Comparison of ENCODE assay signal across 10 cellular contexts in the genomic region with DNA sequence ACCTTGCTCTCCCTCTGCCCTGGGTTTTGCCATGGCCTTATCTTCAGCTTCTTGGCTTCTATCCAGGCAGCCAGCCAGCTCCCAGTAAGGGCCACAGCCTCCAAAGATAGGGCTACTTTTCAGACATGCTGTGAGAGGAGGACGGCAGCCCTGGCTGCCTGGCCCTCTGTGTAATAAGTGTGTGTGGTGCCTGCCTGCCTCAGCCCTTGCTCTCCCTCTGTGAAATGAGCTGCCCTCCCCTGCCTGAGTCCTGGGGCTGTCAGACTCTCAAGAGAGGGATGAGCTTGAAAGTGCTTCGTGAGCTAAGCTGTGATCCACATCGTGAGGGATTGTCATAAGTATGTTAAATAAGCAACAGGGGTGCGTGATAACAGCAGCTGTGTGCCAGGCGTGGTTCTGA. TPM values are rescaled to one million over a fixed set of nuclear protein-coding genes. Genes with fewer than 3 reads are reported as not detected.
A peak's percentile ranks its signal among the peaks of the same experiment; 100 is the strongest.
DNase-seq lines count a peak whose midpoint lies in the region; FAIRE-seq and TF ChIP-seq lines count a peak whose summit lies in the region.
"Had no signal": no experiment of that assay in that cellular context is flagged by ENCODE, and none has a peak within 500 bp of the region (broad histone marks: within the 10 kb centered on the region; RNA-seq: fewer than 3 reads in every experiment).

No MANE protein-coding gene starts in this region.

- DNase-seq in astrocyte of the hippocampus (ENCODE audit: low read depth, low spot score), result peak; percentile 73
- peak; percentile 59 for DNase-seq in islet precursor cell
- DNase-seq in SIG-M5 (lab: John Stamatoyannopoulos, UW), result no peak
- no peak for DNase-seq in activated CD8-positive, alpha-beta memory T cell treated with anti-CD3 and anti-CD28 coated beads, Interleukin-2, amount 50 U/mL, for 48 hours
- DNase-seq in GM12891 (ENCODE audit: insufficient read length, low spot score), result no peak
- no peak for DNase-seq in LoVo (ENCODE audit: low spot score)
- DNase-seq: activated CD8-positive, alpha-beta memory T cell treated with anti-CD3 and anti-CD28 coated beads, Interleukin-2, amount 10 ng/mL, durations not matched to agents 7 days and 5 days had no signal

- H3K9me3 ChIP-seq in HEK293 (ENCODE audit: control insufficient read depth, insufficient read depth, low read depth, low read length), result no peaks in the 10 kb centered on the region
- H3K9me3 ChIP-seq in stomach smooth muscle (ENCODE audit: control insufficient read depth in 2 of 2, low read length in 2 of 2), result no peaks in the 10 kb centered on the region

- POLR2A ChIA-PET in HEK293 (lab: Yijun Ruan, JAX), result interaction anchor here (0.5 to 1.7 kb wide), 6 partner anchors 18 to 512 kb away, joined by 3 to 5 read pairs (median 4); no protein-coding TSS in a partner anchor

- TF ChIP-seq POLR2A in GM12891 (IDR thresholded peaks at IDR 0.05; ENCODE audit: low read depth, low read length), result no peak

- H3K27ac ChIP-seq in HEK293 (ENCODE audit: extremely low read depth, low read depth, low read length) (no peak overlapping the region), stomach smooth muscle (ENCODE audit: low read length) (peak overlapping the region; percentile 60)

- TF ChIP-seq CTCF in HEK293 (tag by site-specific recombination; IDR thresholded peaks at IDR 0.05), result no peak

- peak overlapping the region; percentile 14 to 47 for H3K9ac ChIP-seq in stomach smooth muscle (ENCODE audit: low read length in 2 of 2)

- FAIRE-seq in GM12891 (lab: Jason Lieb, UNC), result no peak
- FAIRE-seq: HTR-8/SVneo had no signal

- H3K4me1 ChIP-seq in HEK293 (ENCODE audit: control insufficient read depth, insufficient read depth, low read length) (peaks cover 32% of the 10 kb centered on the region), stomach smooth muscle (ENCODE audit: control insufficient read depth, insufficient read depth, low read length) (peaks cover 51% of the 10 kb centered on the region)

- no peaks in the 10 kb centered on the region for H3K27me3 ChIP-seq in stomach smooth muscle (ENCODE audit: control insufficient read depth in 1 of 2, insufficient read depth in 2 of 2, low read length in 2 of 2)

- H3K4me3 ChIP-seq in HEK293 (ENCODE audit: low read depth, low read length) (no peak overlapping the region), stomach smooth muscle (ENCODE audit: low read length in 2 of 2) (no peak overlapping the region)

- H3K36me3 ChIP-seq in HEK293 (ENCODE audit: control insufficient read depth in 2 of 2, insufficient read depth in 1 of 2, low read length in 2 of 2) (peaks cover 3 to 8% of the 10 kb centered on the region in 2 experiments; a peak in 2 of 3 replicates), stomach smooth muscle (ENCODE audit: control insufficient read depth in 2 of 2, insufficient read depth in 2 of 2, low read length in 2 of 2) (peaks cover 0 to 7% of the 10 kb centered on the region in 2 donors)

- CTCF ChIA-PET in HEK293 (lab: Yijun Ruan, JAX), result interaction anchor here (0.5 to 2.0 kb wide), 7 partner anchors 10 to 522 kb away, joined by 3 to 7 read pairs (median 4); no protein-coding TSS in a partner anchor

TF ChIP-seq in HEK293, 187 proteins besides CTCF, POLR2A, EP300 and RAD21 (continues in another document):
- TF ChIP-seq ZNF776 (tag by site-specific recombination; IDR thresholded peaks at IDR 0.05; ENCODE audit: borderline replicate concordance) (no peak), MYNN (tag by site-specific recombination; IDR thresholded peaks at IDR 0.05; ENCODE audit: borderline replicate concordance) (no peak), ZBTB17 (tag by site-specific recombination; IDR thresholded peaks at IDR 0.05) (peak; percentile 34; the same call in 1 of the 2 replicates), OSR2 (tag by site-specific recombination; IDR thresholded peaks at IDR 0.05) (0 out of 2 replicates have a peak, but pooled peaks have one; percentile 26), ZBTB20 (tag by site-specific recombination; IDR thresholded peaks at IDR 0.05) (peak; percentile 77), ZNF623 (tag by site-specific recombination; IDR thresholded peaks at IDR 0.05) (no peak), ZBTB8A (tag by site-specific recombination; IDR thresholded peaks at IDR 0.05) (peak; percentile 66)
- TF ChIP-seq, protein P1, sequence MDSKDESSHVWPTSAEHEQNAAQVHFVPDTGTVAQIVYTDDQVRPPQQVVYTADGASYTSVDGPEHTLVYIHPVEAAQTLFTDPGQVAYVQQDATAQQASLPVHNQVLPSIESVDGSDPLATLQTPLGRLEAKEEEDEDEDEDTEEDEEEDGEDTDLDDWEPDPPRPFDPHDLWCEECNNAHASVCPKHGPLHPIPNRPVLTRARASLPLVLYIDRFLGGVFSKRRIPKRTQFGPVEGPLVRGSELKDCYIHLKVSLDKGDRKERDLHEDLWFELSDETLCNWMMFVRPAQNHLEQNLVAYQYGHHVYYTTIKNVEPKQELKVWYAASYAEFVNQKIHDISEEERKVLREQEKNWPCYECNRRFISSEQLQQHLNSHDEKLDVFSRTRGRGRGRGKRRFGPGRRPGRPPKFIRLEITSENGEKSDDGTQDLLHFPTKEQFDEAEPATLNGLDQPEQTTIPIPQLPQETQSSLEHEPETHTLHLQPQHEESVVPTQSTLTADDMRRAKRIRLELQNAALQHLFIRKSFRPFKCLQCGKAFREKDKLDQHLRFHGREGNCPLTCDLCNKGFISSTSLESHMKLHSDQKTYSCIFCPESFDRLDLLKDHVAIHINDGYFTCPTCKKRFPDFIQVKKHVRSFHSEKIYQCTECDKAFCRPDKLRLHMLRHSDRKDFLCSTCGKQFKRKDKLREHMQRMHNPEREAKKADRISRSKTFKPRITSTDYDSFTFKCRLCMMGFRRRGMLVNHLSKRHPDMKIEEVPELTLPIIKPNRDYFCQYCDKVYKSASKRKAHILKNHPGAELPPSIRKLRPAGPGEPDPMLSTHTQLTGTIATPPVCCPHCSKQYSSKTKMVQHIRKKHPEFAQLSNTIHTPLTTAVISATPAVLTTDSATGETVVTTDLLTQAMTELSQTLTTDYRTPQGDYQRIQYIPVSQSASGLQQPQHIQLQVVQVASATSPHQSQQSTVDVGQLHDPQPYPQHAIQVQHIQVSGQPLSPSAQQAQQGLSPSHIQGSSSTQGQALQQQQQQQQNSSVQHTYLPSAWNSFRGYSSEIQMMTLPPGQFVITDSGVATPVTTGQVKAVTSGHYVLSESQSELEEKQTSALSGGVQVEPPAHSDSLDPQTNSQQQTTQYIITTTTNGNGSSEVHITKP (tag by site-specific recombination; IDR thresholded peaks at IDR 0.05), result peak; percentile 79

TF ChIP-seq in GM12891, 5 proteins besides CTCF, POLR2A, EP300 and RAD21:
- TF ChIP-seq POLR2AphosphoS5 (IDR thresholded peaks at IDR 0.05; ENCODE audit: low read depth, low read length) (no peak), TAF1 (IDR thresholded peaks at IDR 0.05; ENCODE audit: low read depth, low read length) (no peak), SPI1 (IDR thresholded peaks at IDR 0.05; ENCODE audit: low read depth, low read length) (no peak), PAX5 (IDR thresholded peaks at IDR 0.05; ENCODE audit: insufficient read depth, low read length, severe bottlenecking) (no peak), POU2F2 (IDR thresholded peaks at IDR 0.05; ENCODE audit: low read depth, low read length) (no peak)

RNA-seq across cellular contexts. Expression of a gene that starts 8.1 kb away (rescaled TPM):
- 11.7 TPM for polyA plus RNA-seq in GM12891 (2012; ENCODE audit: low read depth, missing spikeins)

Comparison
In these comparisons a context has a peak if more than half of its experiments do, and no peak if none do; other contexts are left out.
1. DNase-seq: peak in astrocyte of the hippocampus (single experiment) and islet precursor cell (single experiment); none in SIG-M5 (single experiment), activated CD8-positive, alpha-beta memory T cell treated with anti-CD3 and anti-CD28 coated beads, Interleukin-2, amount 50 U/mL, for 48 hours (single experiment), GM12891 (single experiment) and LoVo (single experiment).